14 cellular contexts compared by ENCODE assay signal in genomic region chr7:139752600-139752999, GRCh38. TPM values are rescaled to one million over a fixed set of nuclear protein-coding genes. Genes with fewer than 3 reads are reported as not detected.
DNase-seq lines count a peak whose midpoint lies in the region; ATAC-seq, FAIRE-seq and TF ChIP-seq lines count a peak whose summit lies in the region.
"Had no signal": no experiment of that assay in that cellular context is flagged by ENCODE, and none has a peak within 500 bp of the region (broad histone marks: within the 10 kb centered on the region; RNA-seq: fewer than 3 reads in every experiment).

No MANE protein-coding gene starts in this region.

- no peak overlapping the region for H3K4me3 ChIP-seq in A549
- no peak overlapping the region for H3K4me3 ChIP-seq in skeletal muscle satellite cell (ENCODE audit: low read length)

- no peak for DNase-seq in A549 (ENCODE audit: low read depth in 1 of 2, low spot score in 1 of 2)
- no peak for DNase-seq in CD14-positive monocyte (ENCODE audit: low spot score)
- DNase-seq in myocyte (ENCODE audit: low read depth), result peak; percentile 50
- no peak for DNase-seq in NCI-H526 (lab: John Stamatoyannopoulos, UW)
- no peak for DNase-seq in stimulated activated effector memory CD8-positive, alpha-beta T cell treated with anti-CD3 and anti-CD28 coated beads, Interleukin-12 subunit alpha, Interleukin-12 subunit beta, amount 100 ng/mL, for 72 hours (ENCODE audit: low spot score in 2 of 2)
- DNase-seq: CD8-positive, alpha-beta memory T cell; GF-D8; GOT3; NCI-H1694; NCI-H2107; NCI-H345 had no signal

- H3K9ac ChIP-seq in skeletal muscle satellite cell (ENCODE audit: low read depth, low read length), result peak overlapping the region; percentile 44
- H3K9ac ChIP-seq: KMS-11 had no signal

- POLR2A ChIA-PET in A549 (lab: Yijun Ruan, JAX), result interaction anchor here (0.8 to 1.5 kb wide), 2 partner anchors 19 to 20 kb away, joined by 3 to 6 read pairs; no protein-coding TSS in a partner anchor

- no peak for TF ChIP-seq EP300 in A549 (IDR thresholded peaks at IDR 0.05)

- no peaks in the 10 kb centered on the region for H3K9me3 Mint-ChIP-seq in CD14-positive monocyte
- H3K9me3 Mint-ChIP-seq in stimulated activated effector memory CD8-positive, alpha-beta T cell treated with anti-CD3 and anti-CD28 coated beads, Interleukin-12 subunit alpha, Interleukin-12 subunit beta, amount 100 ng/mL, for 72 hours, result no peaks in the 10 kb centered on the region
- H3K9me3 Mint-ChIP-seq: CD8-positive, alpha-beta memory T cell had no signal

- FAIRE-seq in A549 (lab: Jason Lieb, UNC), result no peak

- peak overlapping the region in 1 of 2 experiments; percentile 80; a peak in 4 of 6 replicates for H3K27ac ChIP-seq in A549
- H3K27ac ChIP-seq: KMS-11 had no signal

- H3K4me1 ChIP-seq in A549 (peaks cover 33% of the 10 kb centered on the region), skeletal muscle satellite cell (ENCODE audit: control insufficient read depth, insufficient read depth, low read length) (peaks cover 77% of the 10 kb centered on the region)

- H3K27me3 ChIP-seq in skeletal muscle satellite cell (ENCODE audit: control insufficient read depth, insufficient read depth, low read length), result no peaks in the 10 kb centered on the region

- H3K4me3 Mint-ChIP-seq in CD14-positive monocyte, result no peak overlapping the region
- no peak overlapping the region for H3K4me3 Mint-ChIP-seq in stimulated activated effector memory CD8-positive, alpha-beta T cell treated with anti-CD3 and anti-CD28 coated beads, Interleukin-12 subunit alpha, Interleukin-12 subunit beta, amount 100 ng/mL, for 72 hours
- H3K4me3 Mint-ChIP-seq: CD8-positive, alpha-beta memory T cell had no signal

- peaks cover 41% of the 10 kb centered on the region for H3K4me1 Mint-ChIP-seq in CD14-positive monocyte
- H3K4me1 Mint-ChIP-seq in stimulated activated effector memory CD8-positive, alpha-beta T cell treated with anti-CD3 and anti-CD28 coated beads, Interleukin-12 subunit alpha, Interleukin-12 subunit beta, amount 100 ng/mL, for 72 hours, result peaks cover 56% of the 10 kb centered on the region

- H3K4me2 ChIP-seq in A549 (peak overlapping the region; percentile 69), skeletal muscle satellite cell (ENCODE audit: low read length) (peak overlapping the region; percentile 58)
- H3K4me2 ChIP-seq: KMS-11 had no signal

- no peak for TF ChIP-seq POLR2A in A549 (IDR thresholded peaks at IDR 0.05; ENCODE audit: low read length)

- H3K27me3 Mint-ChIP-seq in CD14-positive monocyte (ENCODE audit: low read depth in 3 of 3), result no peaks in the 10 kb centered on the region
- H3K27me3 Mint-ChIP-seq: CD8-positive, alpha-beta memory T cell had no signal

- H3K36me3 ChIP-seq in skeletal muscle satellite cell (ENCODE audit: insufficient read depth, low read length), result peaks cover 50% of the 10 kb centered on the region

- CTCF ChIA-PET in A549 (lab: Yijun Ruan, JAX), result interaction anchor here (0.7 to 5.6 kb wide), 11 partner anchors 9 to 384 kb away, joined by 3 to 26 read pairs (median 4); no protein-coding TSS in a partner anchor

- 60% methylated on average over 5 of the region's 5 CpGs for WGBS in A549 (ENCODE audit: missing lambda C conversion rate)

- no peaks in the 10 kb centered on the region for H3K9me3 ChIP-seq in A549
- H3K9me3 ChIP-seq in skeletal muscle satellite cell (replicated peaks; ENCODE audit: low read length), result no peaks in the 10 kb centered on the region

- ATAC-seq in A549 (no peak), GM19324 (IDR thresholded peaks at IDR 0.05; ENCODE audit: low FRiP score, unreplicated experiment) (no peak)
- ATAC-seq in stimulated activated effector memory CD8-positive, alpha-beta T cell treated with anti-CD3 and anti-CD28 coated beads, Interleukin-12 subunit alpha, Interleukin-12 subunit beta, amount 100 ng/mL, for 72 hours, result no peak

- TF ChIP-seq CTCF in A549 (IDR thresholded peaks at IDR 0.05) (no peak), CD14-positive monocyte (IDR thresholded peaks at IDR 0.05) (peak; percentile 0)

- intact Hi-C loops in CD14-positive monocyte (cut with micrococcal nuclease), result no loop called here

- H3K27ac Mint-ChIP-seq in CD14-positive monocyte, result no peak overlapping the region
- no peak overlapping the region for H3K27ac Mint-ChIP-seq in stimulated activated effector memory CD8-positive, alpha-beta T cell treated with anti-CD3 and anti-CD28 coated beads, Interleukin-12 subunit alpha, Interleukin-12 subunit beta, amount 100 ng/mL, for 72 hours

- TF ChIP-seq RAD21 in A549 (conservative IDR thresholded peaks at IDR 0.05 in 1 of 2, IDR thresholded peaks at IDR 0.05 in 1 of 2), result no peak

- peaks cover 49 to 52% of the 10 kb centered on the region in 2 donors for H3K36me3 Mint-ChIP-seq in CD14-positive monocyte
- peaks cover 5% of the 10 kb centered on the region for H3K36me3 Mint-ChIP-seq in stimulated activated effector memory CD8-positive, alpha-beta T cell treated with anti-CD3 and anti-CD28 coated beads, Interleukin-12 subunit alpha, Interleukin-12 subunit beta, amount 100 ng/mL, for 72 hours

TF ChIP-seq in A549, 52 proteins besides CTCF, POLR2A, EP300 and RAD21:
- TF ChIP-seq HMGXB4 (CRISPR knock-in tag; IDR thresholded peaks at IDR 0.05; ENCODE audit: borderline replicate concordance) (no peak), HEYL (CRISPR knock-in tag; IDR thresholded peaks at IDR 0.05) (no peak), CBX2 (IDR thresholded peaks at IDR 0.05; ENCODE audit: borderline replicate concordance, low read depth) (no peak)

RNA-seq across cellular contexts. Expression of gene HIPK2, which starts 25.2 kb away (rescaled TPM):
- 12.1 and 16.3 TPM in 2 replicates for polyA plus RNA-seq in A549 (2011; rRNA removed)
- polyA plus RNA-seq in A549 (2012; cell fraction: cytosol; rRNA removed), result 10.1 and 13.5 TPM in 2 replicates
- 9.9 and 11.2 TPM in 2 replicates for polyA plus RNA-seq in A549 (2012; cell fraction: nucleus; rRNA removed)
- 10.5 to 13.1 TPM (median 11.3 TPM) in 3 replicates for polyA plus RNA-seq in A549 (2017; fragmentation: RNase III; extraction: RNeasy Plus Mini Kit Qiagen cat#74134 plus additional on column Dnase treatment)
- 32.7 and 34.1 TPM in 2 replicates for polyA minus RNA-seq in A549 (2011; rRNA and poly(A)+ RNA removed)
- 1 to 10 TPM; 1.6 to 3.0 TPM for polyA plus RNA-seq in CD14-positive monocyte
- total RNA-seq in myocyte, result 23.5 and 26.4 TPM in 2 replicates
- polyA plus RNA-seq in myocyte (2012), result 19.5 TPM
- total RNA-seq in skeletal muscle satellite cell (2012; rRNA removed), result 45.4 and 46.1 TPM in 2 replicates
